Comparison of ENCODE assay signal across 10 cellular contexts in the genomic region with DNA sequence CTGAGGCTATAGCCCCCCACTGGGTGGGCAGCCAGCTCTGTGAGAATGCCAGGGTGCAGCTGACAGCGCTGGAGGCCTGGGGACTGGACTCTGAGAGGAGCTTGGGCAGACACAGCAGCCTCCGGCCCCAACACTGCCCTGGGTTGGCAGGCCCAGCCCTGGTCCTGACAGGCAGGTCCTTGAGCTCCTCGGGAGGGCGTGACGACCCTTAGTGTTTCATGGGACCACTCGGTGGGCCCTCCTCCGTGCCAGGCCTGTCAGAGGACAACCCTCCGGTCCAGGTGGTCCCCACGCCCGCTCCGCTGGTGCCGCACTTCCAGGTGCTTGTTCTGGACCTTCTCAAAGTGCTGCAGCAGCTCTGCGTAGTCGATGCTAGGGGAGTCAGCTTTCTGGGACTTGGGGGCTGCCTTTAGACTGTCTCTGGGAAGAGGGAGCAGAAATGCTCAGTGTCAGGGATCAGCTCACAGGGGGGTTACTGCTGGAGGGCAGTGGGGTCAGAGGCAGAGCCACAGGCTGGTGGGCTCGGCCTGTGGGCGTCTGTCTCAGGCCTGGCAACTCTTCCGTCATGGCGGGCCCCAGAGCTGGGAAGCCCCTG. TPM values are rescaled to one million over a fixed set of nuclear protein-coding genes. Genes with fewer than 3 reads are reported as not detected.
DNase-seq lines count a peak whose midpoint lies in the region; ATAC-seq and TF ChIP-seq lines count a peak whose summit lies in the region.
"Had no signal": no experiment of that assay in that cellular context is flagged by ENCODE, and none has a peak within 500 bp of the region (broad histone marks: within the 10 kb centered on the region; RNA-seq: fewer than 3 reads in every experiment).

No MANE protein-coding gene starts in this region.

- DNase-seq in natural killer cell (no peak), cardiac muscle cell (ENCODE audit: low read depth in 1 of 2, low spot score in 1 of 2) (no peak), ovary (peak in 3 of 5 donors; percentile 60 to 66 (median 63)), middle frontal gyrus (ENCODE audit: extremely low spot score, low spot score) (no peak), progenitor cell of endocrine pancreas (ENCODE audit: low spot score, unreplicated experiment) (no peak), MV-4-11 (lab: John Stamatoyannopoulos, UW) (no peak)
- DNase-seq in natural killer cell treated with Interleukin-12 subunit alpha and Interleukin-12 subunit beta and Interleukin-15 and Interleukin-18, amount 100 ng/mL, for 72 hours (ENCODE audit: low spot score), result no peak
- no peak for DNase-seq in activated CD8-positive, alpha-beta memory T cell treated with anti-CD3 and anti-CD28 coated beads, Interleukin-2, amount 10 ng/mL, durations not matched to agents 7 days and 5 days
- DNase-seq: activated T-cell treated with anti-CD3 and anti-CD28 coated beads, Interleukin-2, amount 50 U/mL, for 72 hours; NCI-H1436 had no signal

- CTCF ChIA-PET in activated CD8-positive, alpha-beta memory T cell treated with anti-CD3 and anti-CD28 coated beads, Interleukin-2, amount 10 ng/mL, durations not matched to agents 7 days and 5 days (lab: Charles Lee), result interaction anchor here (1.2 to 1.6 kb wide), 3 partner anchors 9 to 84 kb away, joined by 3 to 7 read pairs (median 6); no protein-coding TSS in a partner anchor

- no peaks in the 10 kb centered on the region for H3K36me3 ChIP-seq in cardiac muscle cell
- no peaks in the 10 kb centered on the region for H3K36me3 ChIP-seq in ovary

- H3K36me3 Mint-ChIP-seq in natural killer cell, result no peaks in the 10 kb centered on the region
- H3K36me3 Mint-ChIP-seq in natural killer cell treated with Interleukin-12 subunit alpha and Interleukin-12 subunit beta and Interleukin-15 and Interleukin-18, amount 100 ng/mL, for 72 hours, result no peaks in the 10 kb centered on the region
- H3K36me3 Mint-ChIP-seq in progenitor cell of endocrine pancreas (ENCODE audit: insufficient read depth), result no peaks in the 10 kb centered on the region
- no peaks in the 10 kb centered on the region for H3K36me3 Mint-ChIP-seq in activated CD8-positive, alpha-beta memory T cell treated with anti-CD3 and anti-CD28 coated beads, Interleukin-2, amount 10 ng/mL, durations not matched to agents 7 days and 5 days

- H3K27ac Mint-ChIP-seq in natural killer cell, result no peak overlapping the region
- no peak overlapping the region for H3K27ac Mint-ChIP-seq in natural killer cell treated with Interleukin-12 subunit alpha and Interleukin-12 subunit beta and Interleukin-15 and Interleukin-18, amount 100 ng/mL, for 72 hours
- no peak overlapping the region for H3K27ac Mint-ChIP-seq in progenitor cell of endocrine pancreas
- no peak overlapping the region for H3K27ac Mint-ChIP-seq in activated CD8-positive, alpha-beta memory T cell treated with anti-CD3 and anti-CD28 coated beads, Interleukin-2, amount 10 ng/mL, durations not matched to agents 7 days and 5 days
- H3K27ac Mint-ChIP-seq: activated T-cell treated with anti-CD3 and anti-CD28 coated beads, Interleukin-2, amount 50 U/mL, for 72 hours had no signal

- no peak for TF ChIP-seq POLR2A in ovary (IDR thresholded peaks at IDR 0.05)

- TF ChIP-seq CTCF in natural killer cell (IDR thresholded peaks at IDR 0.05) (no peak), cardiac muscle cell (IDR thresholded peaks at IDR 0.05; ENCODE audit: low read depth, low read length) (no peak), ovary (IDR thresholded peaks at IDR 0.05) (no peak), progenitor cell of endocrine pancreas (IDR thresholded peaks at IDR 0.05; ENCODE audit: unreplicated experiment) (no peak)

- H3K27me3 Mint-ChIP-seq in natural killer cell (ENCODE audit: low read depth in 2 of 2) (peaks cover 0 to 2% of the 10 kb centered on the region in 2 donors), progenitor cell of endocrine pancreas (no peaks in the 10 kb centered on the region)
- H3K27me3 Mint-ChIP-seq in natural killer cell treated with Interleukin-12 subunit alpha and Interleukin-12 subunit beta and Interleukin-15 and Interleukin-18, amount 100 ng/mL, for 72 hours, result peaks cover 0 to 4% of the 10 kb centered on the region in 2 donors
- H3K27me3 Mint-ChIP-seq in activated CD8-positive, alpha-beta memory T cell treated with anti-CD3 and anti-CD28 coated beads, Interleukin-2, amount 10 ng/mL, durations not matched to agents 7 days and 5 days, result peaks cover 28% of the 10 kb centered on the region

- H3K4me3 ChIP-seq in cardiac muscle cell (no peak overlapping the region), ovary (no peak overlapping the region)

- H3K9me3 Mint-ChIP-seq in natural killer cell (no peaks in the 10 kb centered on the region), progenitor cell of endocrine pancreas (ENCODE audit: low read depth) (no peaks in the 10 kb centered on the region)
- H3K9me3 Mint-ChIP-seq in natural killer cell treated with Interleukin-12 subunit alpha and Interleukin-12 subunit beta and Interleukin-15 and Interleukin-18, amount 100 ng/mL, for 72 hours, result no peaks in the 10 kb centered on the region
- H3K9me3 Mint-ChIP-seq in activated CD8-positive, alpha-beta memory T cell treated with anti-CD3 and anti-CD28 coated beads, Interleukin-2, amount 10 ng/mL, durations not matched to agents 7 days and 5 days (ENCODE audit: low read depth), result no peaks in the 10 kb centered on the region
- H3K9me3 Mint-ChIP-seq: activated T-cell treated with anti-CD3 and anti-CD28 coated beads, Interleukin-2, amount 50 U/mL, for 72 hours had no signal

- TF ChIP-seq EP300 in ovary (IDR thresholded peaks at IDR 0.05), result no peak

- H3K9me3 ChIP-seq in cardiac muscle cell (ENCODE audit: low read depth), result no peaks in the 10 kb centered on the region
- H3K9me3 ChIP-seq in ovary, result no peaks in the 10 kb centered on the region

- H3K4me3 Mint-ChIP-seq in natural killer cell (peak overlapping the region; percentile 78), progenitor cell of endocrine pancreas (ENCODE audit: low read depth) (no peak overlapping the region)
- no peak overlapping the region for H3K4me3 Mint-ChIP-seq in natural killer cell treated with Interleukin-12 subunit alpha and Interleukin-12 subunit beta and Interleukin-15 and Interleukin-18, amount 100 ng/mL, for 72 hours
- H3K4me3 Mint-ChIP-seq in activated CD8-positive, alpha-beta memory T cell treated with anti-CD3 and anti-CD28 coated beads, Interleukin-2, amount 10 ng/mL, durations not matched to agents 7 days and 5 days, result no peak overlapping the region

- intact Hi-C loops in natural killer cell (cut with micrococcal nuclease) (no loop called here), ovary (cut with DNase I) (loop anchor here in 2 of 4 donors (2.0 to 10.0 kb wide), 2 partner anchors 51 to 667 kb away; a partner anchor contains a TSS)

- H3K27me3 ChIP-seq in cardiac muscle cell, result no peaks in the 10 kb centered on the region
- H3K27me3 ChIP-seq in ovary, result no peaks in the 10 kb centered on the region

- WGBS in ovary, 3 donors, result 73 to 76% (median 74%) methylated on average over 16 to 18 of the region's 18 CpGs

- H3K4me1 Mint-ChIP-seq in natural killer cell (peaks cover 0 to 9% of the 10 kb centered on the region in 2 donors), progenitor cell of endocrine pancreas (ENCODE audit: low read depth) (peaks cover 10% of the 10 kb centered on the region)
- no peaks in the 10 kb centered on the region for H3K4me1 Mint-ChIP-seq in natural killer cell treated with Interleukin-12 subunit alpha and Interleukin-12 subunit beta and Interleukin-15 and Interleukin-18, amount 100 ng/mL, for 72 hours (ENCODE audit: low read depth in 2 of 2)
- H3K4me1 Mint-ChIP-seq in activated CD8-positive, alpha-beta memory T cell treated with anti-CD3 and anti-CD28 coated beads, Interleukin-2, amount 10 ng/mL, durations not matched to agents 7 days and 5 days, result peaks cover 4% of the 10 kb centered on the region

- no peak for ATAC-seq in natural killer cell
- no peak for ATAC-seq in natural killer cell treated with Interleukin-12 subunit alpha and Interleukin-12 subunit beta and Interleukin-15 and Interleukin-18, amount 100 ng/mL, for 72 hours
- ATAC-seq in activated CD8-positive, alpha-beta memory T cell treated with anti-CD3 and anti-CD28 coated beads, Interleukin-2, amount 10 ng/mL, durations not matched to agents 7 days and 5 days, result no peak
- ATAC-seq: activated T-cell treated with anti-CD3 and anti-CD28 coated beads, Interleukin-2, amount 50 U/mL, for 72 hours had no signal

- H3K4me1 ChIP-seq in cardiac muscle cell (ENCODE audit: low read depth), result peaks cover 60% of the 10 kb centered on the region
- H3K4me1 ChIP-seq in ovary (ENCODE audit: insufficient read depth), result peaks cover 60% of the 10 kb centered on the region

- H3K27ac ChIP-seq in cardiac muscle cell (peak overlapping the region; percentile 90), ovary (peak overlapping the region; percentile 62 to 79)

RNA-seq across cellular contexts. Expression of a gene that starts 1.9 kb away (rescaled TPM):
- 1 to 10 TPM; 3.8 to 8.8 (median 4.4) TPM for total RNA-seq in natural killer cell
- 1 to 10 TPM in 1 of 2 donors, under 1 TPM in 1; 0.70 to 1.5 TPM for total RNA-seq in natural killer cell treated with Interleukin-12 subunit alpha and Interleukin-12 subunit beta and Interleukin-15 and Interleukin-18, amount 100 ng/mL, for 72 hours
- 47.2 and 82.3 TPM in 2 replicates for total RNA-seq in cardiac muscle cell
- polyA plus RNA-seq in cardiac muscle cell, result 12.4 and 22.7 TPM in 2 replicates
- 10 to 100 TPM; 19.6 to 93.5 (median 40.2) TPM for total RNA-seq in ovary
- 10 to 100 TPM in 1 of 2 donors, 1 to 10 TPM in 1; 8.4 to 52.5 TPM for polyA plus RNA-seq in ovary
- total RNA-seq in progenitor cell of endocrine pancreas, result 55.0 and 57.1 TPM in 2 replicates
- total RNA-seq in activated CD8-positive, alpha-beta memory T cell treated with anti-CD3 and anti-CD28 coated beads, Interleukin-2, amount 10 ng/mL, durations not matched to agents 7 days and 5 days, result 1 to 10 TPM; 1.4 to 1.7 TPM

RNA-seq across cellular contexts. Expression of a gene that starts 41.4 kb away (rescaled TPM):
- total RNA-seq in natural killer cell (under 1 TPM in 2 of 3 donors, not detected in 1; 0.48 to 0.54 TPM), cardiac muscle cell (not detected in 2 replicates), ovary (1 to 10 TPM in 6 of 7 donors, under 1 TPM in 1; 0.91 to 4.0 (median 1.9) TPM), progenitor cell of endocrine pancreas (not detected in 2 replicates)
- total RNA-seq in natural killer cell treated with Interleukin-12 subunit alpha and Interleukin-12 subunit beta and Interleukin-15 and Interleukin-18, amount 100 ng/mL, for 72 hours, result 1 to 10 TPM in 1 of 2 donors, not detected in 1; 1.2 TPM
- polyA plus RNA-seq in cardiac muscle cell (0.10 TPM in 1 of 2 replicates, not detected in the other), ovary (1 to 10 TPM in 1 of 2 donors, under 1 TPM in 1; 0.88 to 1.8 TPM)
- total RNA-seq in activated CD8-positive, alpha-beta memory T cell treated with anti-CD3 and anti-CD28 coated beads, Interleukin-2, amount 10 ng/mL, durations not matched to agents 7 days and 5 days, result not detected

Comparison
In these comparisons a context has a peak if more than half of its experiments do, and no peak if none do; other contexts are left out.
1. DNase-seq: peak in ovary (3 of 5); none in natural killer cell (single experiment), natural killer cell treated with Interleukin-12 subunit alpha and Interleukin-12 subunit beta and Interleukin-15 and Interleukin-18, amount 100 ng/mL, for 72 hours (single experiment), cardiac muscle cell (0 of 2), middle frontal gyrus (single experiment), progenitor cell of endocrine pancreas (single experiment), activated CD8-positive, alpha-beta memory T cell treated with anti-CD3 and anti-CD28 coated beads, Interleukin-2, amount 10 ng/mL, durations not matched to agents 7 days and 5 days (single experiment) and MV-4-11 (single experiment).